16 cellular contexts compared by ENCODE assay signal in the genomic region with DNA sequence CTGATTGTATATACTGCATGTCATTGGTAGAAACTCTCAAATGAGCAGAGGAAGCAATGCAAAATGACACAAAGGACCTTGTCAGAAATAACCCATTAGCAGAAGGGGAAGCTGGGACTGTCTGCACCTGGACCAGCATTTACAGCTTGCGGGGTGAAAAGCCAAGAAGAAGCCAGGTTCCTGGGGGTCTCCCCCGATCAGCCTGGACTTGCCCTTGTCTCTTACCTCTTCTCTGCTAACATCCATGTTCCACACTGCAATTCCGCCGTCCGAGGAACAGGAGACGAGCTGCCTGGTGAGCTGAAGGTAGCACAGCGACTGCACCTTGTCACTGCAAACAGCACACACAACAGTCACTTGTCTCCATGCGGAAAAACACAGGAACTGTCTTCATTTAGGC.
"Had no signal": no experiment of that assay in that cellular context is flagged by ENCODE, and none has a peak within 500 bp of the region (broad histone marks: within the 10 kb centered on the region; RNA-seq: fewer than 3 reads in every experiment).

No MANE protein-coding gene starts in this region.

- H3K27ac ChIP-seq: left ventricle myocardium inferior had no signal

- H3K4me3 ChIP-seq: dorsolateral prefrontal cortex, left ventricle myocardium inferior, tibial nerve had no signal

- H3K9me3 Mint-ChIP-seq: activated naive CD8-positive, alpha-beta T cell treated with anti-CD3 and anti-CD28 coated beads, Interleukin-2, amount 10 ng/mL, durations not matched to agents 7 days and 5 days; natural killer cell treated with Interleukin-12 subunit alpha and Interleukin-12 subunit beta and Interleukin-15 and Interleukin-18, amount 100 ng/mL, for 72 hours had no signal

- H3K9me3 ChIP-seq: left ventricle myocardium inferior, tibial nerve had no signal

- H3K4me1 ChIP-seq: left ventricle myocardium inferior, tibial nerve had no signal

- ATAC-seq: activated CD4-positive, CD25-positive, alpha-beta regulatory T cell treated with anti-CD3 and anti-CD28 coated beads, Interleukin-2, amount 50 U/mL, for 24 hours; natural killer cell treated with Interleukin-12 subunit alpha and Interleukin-12 subunit beta and Interleukin-15 and Interleukin-18, amount 100 ng/mL, for 72 hours had no signal

- H3K27ac Mint-ChIP-seq: activated naive CD8-positive, alpha-beta T cell treated with anti-CD3 and anti-CD28 coated beads, Interleukin-2, amount 10 ng/mL, durations not matched to agents 7 days and 5 days; natural killer cell treated with Interleukin-12 subunit alpha and Interleukin-12 subunit beta and Interleukin-15 and Interleukin-18, amount 100 ng/mL, for 72 hours had no signal

- DNase-seq: activated CD4-positive, alpha-beta T cell treated with anti-CD3 and anti-CD28 coated beads, Interleukin-2, amount 50 U/mL, for 4 hours; activated naive CD4-positive, alpha-beta T cell; activated naive CD8-positive, alpha-beta T cell treated with anti-CD3 and anti-CD28 coated beads, Interleukin-2, amount 10 ng/mL, durations not matched to agents 7 days and 5 days; activated T-cell treated with anti-CD3 and anti-CD28 coated beads for 4 hours; dorsolateral prefrontal cortex; hypothalamus; kidney; left ventricle myocardium inferior; posterior cingulate gyrus; stimulated activated CD4-positive, alpha-beta T cell treated with anti-CD3 and anti-CD28 coated beads, Interleukin-15, amount 100 ng/mL, for 24 hours; stimulated activated CD4-positive, alpha-beta T cell treated with anti-CD3 and anti-CD28 coated beads, Interleukin-4, amount 100 ng/mL, for 1 hour; stimulated activated naive CD4-positive, alpha-beta T cell treated with Interleukin-2 at 50 U/mL for 16 hours; substantia nigra had no signal

- H3K27me3 Mint-ChIP-seq: activated naive CD8-positive, alpha-beta T cell treated with anti-CD3 and anti-CD28 coated beads, Interleukin-2, amount 10 ng/mL, durations not matched to agents 7 days and 5 days; natural killer cell treated with Interleukin-12 subunit alpha and Interleukin-12 subunit beta and Interleukin-15 and Interleukin-18, amount 100 ng/mL, for 72 hours had no signal

- H3K27me3 ChIP-seq: dorsolateral prefrontal cortex, tibial nerve had no signal

- H3K4me3 Mint-ChIP-seq: activated naive CD8-positive, alpha-beta T cell treated with anti-CD3 and anti-CD28 coated beads, Interleukin-2, amount 10 ng/mL, durations not matched to agents 7 days and 5 days; natural killer cell treated with Interleukin-12 subunit alpha and Interleukin-12 subunit beta and Interleukin-15 and Interleukin-18, amount 100 ng/mL, for 72 hours had no signal
